In the genomic region with DNA sequence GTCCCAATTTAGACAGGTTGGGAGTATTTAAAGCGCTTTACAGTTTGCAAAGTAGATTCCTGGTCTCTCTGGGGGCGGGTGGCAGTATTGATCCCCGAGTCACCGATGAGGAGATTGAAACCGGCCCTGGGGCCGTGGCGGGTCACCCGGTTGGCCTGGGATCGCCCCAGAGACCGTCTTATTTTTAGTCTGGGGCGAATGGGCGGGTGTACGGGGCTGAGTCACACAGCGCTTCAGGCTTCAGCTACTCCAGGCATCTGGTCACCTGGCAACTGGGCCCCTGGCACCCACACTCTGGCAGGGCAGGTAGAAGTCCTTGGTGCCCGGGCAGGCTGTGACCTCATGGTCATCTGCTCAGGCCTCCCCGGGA, we compare ENCODE assay signal across 8 cellular contexts. TPM values are rescaled to one million over a fixed set of nuclear protein-coding genes. Genes with fewer than 3 reads are reported as not detected.
DNase-seq lines count a peak whose midpoint lies in the region; ATAC-seq and TF ChIP-seq lines count a peak whose summit lies in the region.

No MANE protein-coding gene starts in this region.

- H3K4me1 ChIP-seq in right cardiac atrium (ENCODE audit: control insufficient read depth, insufficient read depth, low read length) = peaks cover 14% of the 10 kb centered on the region

- no peaks in the 10 kb centered on the region for H3K27me3 ChIP-seq in right cardiac atrium (ENCODE audit: control insufficient read depth, insufficient read depth)

- no peaks in the 10 kb centered on the region for H3K9me3 ChIP-seq in right cardiac atrium (ENCODE audit: control insufficient read depth, low read length)

- POLR2A ChIA-PET in AG04449 (lab: Yijun Ruan, JAX) = no interaction called here

- H3K4me3 ChIP-seq in AG04449 (ENCODE audit: low read depth, low read length) (peak overlapping the region; percentile 93), right cardiac atrium (ENCODE audit: low read length) (peak overlapping the region; percentile 66)

- WGBS in right cardiac atrium = 2% methylated on average over 16 of the region's 16 CpGs

- TF ChIP-seq CTCF in AG04449 (IDR thresholded peaks at IDR 0.05; ENCODE audit: insufficient read depth, low read length, missing control alignments) = no peak

- intact Hi-C loops in right cardiac atrium (cut with DNase I) = loop anchor here in 1 of 4 donors (10.0 kb wide), 1 partner anchor 56 kb away; no protein-coding TSS in a partner anchor
- intact Hi-C loops in sciatic nerve (cut with DNase I) = loop anchor here (10.0 kb wide), 1 partner anchor 54 kb away; the partner anchor contains the start of genes SMCR8 and TOP3A

- DNase-seq in AG04449 (ENCODE audit: low read depth, low spot score) = no peak
- peak; percentile 19 for DNase-seq in NCI-H460 (ENCODE audit: extremely low read depth, low read depth)
- peak; percentile 76 to 83 (median 77) for DNase-seq in right cardiac atrium
- no peak for DNase-seq in sciatic nerve (ENCODE audit: low spot score)
- no peak for DNase-seq in NCI-H128 (lab: John Stamatoyannopoulos, UW; ENCODE audit: unreplicated experiment)
- DNase-seq in AML-193 (lab: John Stamatoyannopoulos, UW) = no peak

- CTCF ChIA-PET in AG04449 (lab: Yijun Ruan, JAX) = interaction anchor here (4.7 kb wide), 1 partner anchor 13 kb away, joined by 25 read pairs; no protein-coding TSS in a partner anchor

- H3K27ac ChIP-seq in angular gyrus (ENCODE audit: low read depth, low read length) (peak overlapping the region; percentile 79), right cardiac atrium (ENCODE audit: low read length) (peak overlapping the region; percentile 86)

- ATAC-seq in GM18517 (IDR thresholded peaks at IDR 0.05; ENCODE audit: unreplicated experiment) (peak; percentile 8), right cardiac atrium (peak; percentile 16 to 45), sciatic nerve (peak; percentile 28)

RNA-seq across cellular contexts. Expression of gene MIEF2, which starts 0.7 kb away (rescaled TPM):
- total RNA-seq in NCI-H460 (2014; rRNA removed; shearing (Covaris generic)) = 5.2 and 5.3 TPM in 2 replicates
- polyA plus RNA-seq in NCI-H460 (2014; cell fraction: nucleus; rRNA removed) = 25.8 and 48.9 TPM in 2 replicates
- 10 to 100 TPM; 17.6 to 20.7 (median 19.6) TPM for total RNA-seq in right cardiac atrium
- polyA plus RNA-seq in right cardiac atrium = 13.1 TPM
- 15.5 TPM for total RNA-seq in sciatic nerve

RNA-seq across cellular contexts. Expression of gene FLII, which starts 2.6 kb away (rescaled TPM):
- 175 and 179 TPM in 2 replicates for total RNA-seq in NCI-H460 (2014; rRNA removed; shearing (Covaris generic))
- 162 and 221 TPM in 2 replicates for polyA plus RNA-seq in NCI-H460 (2014; cell fraction: nucleus; rRNA removed)
- total RNA-seq in right cardiac atrium (100 to 1,000 TPM; 176 to 217 (median 194) TPM), sciatic nerve (244 TPM)
- polyA plus RNA-seq in right cardiac atrium = 166 TPM

RNA-seq across cellular contexts. Expression of gene LLGL1, which starts 35.7 kb away (rescaled TPM):
- total RNA-seq in NCI-H460 (2014; rRNA removed; shearing (Covaris generic)) = 11.9 and 12.6 TPM in 2 replicates
- 30.3 and 34.6 TPM in 2 replicates for polyA plus RNA-seq in NCI-H460 (2014; cell fraction: nucleus; rRNA removed)
- total RNA-seq in right cardiac atrium (10 to 100 TPM; 11.2 to 13.9 (median 12.6) TPM), sciatic nerve (21.4 TPM)
- polyA plus RNA-seq in right cardiac atrium = 8.6 TPM

RNA-seq across cellular contexts. Expression of gene TOP3A, which starts 53.7 kb away (rescaled TPM):
- total RNA-seq in NCI-H460 (2014; rRNA removed; shearing (Covaris generic)) = 29.3 and 35.3 TPM in 2 replicates
- polyA plus RNA-seq in NCI-H460 (2014; cell fraction: nucleus; rRNA removed) = 38.3 and 73.9 TPM in 2 replicates
- total RNA-seq in right cardiac atrium (10 to 100 TPM; 10.6 to 14.9 (median 12.7) TPM), sciatic nerve (37.0 TPM)
- polyA plus RNA-seq in right cardiac atrium = 8.9 TPM

RNA-seq across cellular contexts. Expression of gene SMCR8, which starts 54.0 kb away (rescaled TPM):
- 17.1 and 19.9 TPM in 2 replicates for total RNA-seq in NCI-H460 (2014; rRNA removed; shearing (Covaris generic))
- 13.0 and 15.3 TPM in 2 replicates for polyA plus RNA-seq in NCI-H460 (2014; cell fraction: nucleus; rRNA removed)
- total RNA-seq in right cardiac atrium (10 to 100 TPM; 10.7 to 13.3 (median 11.7) TPM), sciatic nerve (13.4 TPM)
- 5.3 TPM for polyA plus RNA-seq in right cardiac atrium

Comparison
In these comparisons a context has a peak if more than half of its experiments do, and no peak if none do; other contexts are left out.
1. DNase-seq: peak in NCI-H460 (single experiment) and right cardiac atrium (3 of 3); none in AG04449 (single experiment), sciatic nerve (single experiment), NCI-H128 (single experiment) and AML-193 (0 of 2).
2. Peak in every context shown above with its lines, with median percentiles within 50 percentile points of each other: ATAC-seq.